In the genomic region with DNA sequence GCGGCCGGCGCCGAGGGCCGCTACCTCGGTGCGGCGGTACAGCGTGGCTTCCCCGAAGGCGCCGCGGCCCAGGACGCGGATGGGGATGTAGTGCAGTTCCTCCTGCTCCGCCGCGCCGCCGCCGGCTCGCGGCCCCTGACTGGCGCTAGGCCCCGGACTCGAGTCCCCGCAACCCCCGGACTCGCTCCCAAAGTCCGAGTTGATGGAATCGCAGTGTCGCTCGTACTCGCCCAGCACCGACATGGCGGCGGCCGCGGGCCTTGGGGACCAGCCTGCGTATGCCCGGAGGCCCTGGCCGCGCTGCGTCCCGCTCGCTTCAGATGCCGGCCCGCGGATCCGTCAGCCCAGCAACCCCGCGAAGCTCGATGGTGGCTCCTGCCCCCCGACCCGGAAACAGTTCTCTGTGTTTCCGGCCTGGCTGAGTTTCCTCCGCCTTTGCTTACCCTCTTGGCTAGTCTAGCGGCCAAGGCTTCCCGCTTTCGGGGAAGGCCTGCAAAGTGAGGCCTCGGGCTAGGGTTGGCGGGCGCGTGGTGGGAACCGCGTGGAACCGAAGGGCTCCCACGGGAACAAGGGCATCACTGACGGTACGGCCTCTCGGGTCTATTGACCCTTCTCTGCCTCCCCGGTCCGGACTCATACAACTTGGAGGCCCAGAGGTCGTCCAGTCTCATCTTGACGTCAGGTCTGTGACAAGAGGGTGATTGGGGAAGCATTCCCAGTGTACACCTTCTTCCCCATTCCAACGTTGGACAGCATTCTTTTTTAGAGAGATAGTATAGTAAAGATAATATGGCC, we compare ENCODE assay signal across 1 cellular context.
A peak's percentile ranks its signal among the peaks of the same experiment; 100 is the strongest.
TF ChIP-seq lines count a peak whose summit lies in the region.

TSS of gene NEK9 (minus strand) at position 370 of the 795 bp plus-strand sequence. CDS start at position 243, 127 bp downstream.

TF ChIP-seq in K562, 482 proteins besides CTCF, POLR2A, EP300 and RAD21 (continued from another document and continues in another):
- TF ChIP-seq, protein P1, sequence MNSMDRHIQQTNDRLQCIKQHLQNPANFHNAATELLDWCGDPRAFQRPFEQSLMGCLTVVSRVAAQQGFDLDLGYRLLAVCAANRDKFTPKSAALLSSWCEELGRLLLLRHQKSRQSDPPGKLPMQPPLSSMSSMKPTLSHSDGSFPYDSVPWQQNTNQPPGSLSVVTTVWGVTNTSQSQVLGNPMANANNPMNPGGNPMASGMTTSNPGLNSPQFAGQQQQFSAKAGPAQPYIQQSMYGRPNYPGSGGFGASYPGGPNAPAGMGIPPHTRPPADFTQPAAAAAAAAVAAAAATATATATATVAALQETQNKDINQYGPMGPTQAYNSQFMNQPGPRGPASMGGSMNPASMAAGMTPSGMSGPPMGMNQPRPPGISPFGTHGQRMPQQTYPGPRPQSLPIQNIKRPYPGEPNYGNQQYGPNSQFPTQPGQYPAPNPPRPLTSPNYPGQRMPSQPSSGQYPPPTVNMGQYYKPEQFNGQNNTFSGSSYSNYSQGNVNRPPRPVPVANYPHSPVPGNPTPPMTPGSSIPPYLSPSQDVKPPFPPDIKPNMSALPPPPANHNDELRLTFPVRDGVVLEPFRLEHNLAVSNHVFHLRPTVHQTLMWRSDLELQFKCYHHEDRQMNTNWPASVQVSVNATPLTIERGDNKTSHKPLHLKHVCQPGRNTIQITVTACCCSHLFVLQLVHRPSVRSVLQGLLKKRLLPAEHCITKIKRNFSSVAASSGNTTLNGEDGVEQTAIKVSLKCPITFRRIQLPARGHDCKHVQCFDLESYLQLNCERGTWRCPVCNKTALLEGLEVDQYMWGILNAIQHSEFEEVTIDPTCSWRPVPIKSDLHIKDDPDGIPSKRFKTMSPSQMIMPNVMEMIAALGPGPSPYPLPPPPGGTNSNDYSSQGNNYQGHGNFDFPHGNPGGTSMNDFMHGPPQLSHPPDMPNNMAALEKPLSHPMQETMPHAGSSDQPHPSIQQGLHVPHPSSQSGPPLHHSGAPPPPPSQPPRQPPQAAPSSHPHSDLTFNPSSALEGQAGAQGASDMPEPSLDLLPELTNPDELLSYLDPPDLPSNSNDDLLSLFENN (IDR thresholded peaks at IDR 0.05; ENCODE audit: low read depth in 2 of 2, low read length in 2 of 2), result no peak
- peak; percentile 70; the same call in 1 of the 2 replicates for TF ChIP-seq RREB1 (CRISPR knock-in tag; IDR thresholded peaks at IDR 0.05)
- TF ChIP-seq HDAC3 (IDR thresholded peaks at IDR 0.05; ENCODE audit: borderline replicate concordance, partially characterized antibody), result no peak
- 0 out of 2 replicates have a peak, but pooled peaks have one; percentile 29 for TF ChIP-seq BCL6 (CRISPR knock-in tag; IDR thresholded peaks at IDR 0.05)
- TF ChIP-seq, protein P2, sequence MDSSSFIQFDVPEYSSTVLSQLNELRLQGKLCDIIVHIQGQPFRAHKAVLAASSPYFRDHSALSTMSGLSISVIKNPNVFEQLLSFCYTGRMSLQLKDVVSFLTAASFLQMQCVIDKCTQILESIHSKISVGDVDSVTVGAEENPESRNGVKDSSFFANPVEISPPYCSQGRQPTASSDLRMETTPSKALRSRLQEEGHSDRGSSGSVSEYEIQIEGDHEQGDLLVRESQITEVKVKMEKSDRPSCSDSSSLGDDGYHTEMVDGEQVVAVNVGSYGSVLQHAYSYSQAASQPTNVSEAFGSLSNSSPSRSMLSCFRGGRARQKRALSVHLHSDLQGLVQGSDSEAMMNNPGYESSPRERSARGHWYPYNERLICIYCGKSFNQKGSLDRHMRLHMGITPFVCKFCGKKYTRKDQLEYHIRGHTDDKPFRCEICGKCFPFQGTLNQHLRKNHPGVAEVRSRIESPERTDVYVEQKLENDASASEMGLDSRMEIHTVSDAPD (CRISPR knock-in tag; IDR thresholded peaks at IDR 0.05), result no peak
- no peak for TF ChIP-seq GATAD2A (IDR thresholded peaks at IDR 0.05)
- TF ChIP-seq TBP (optimal IDR thresholded peaks at IDR 0.05; ENCODE audit: low read depth, low read length), result peak; percentile 86
- TF ChIP-seq, protein P3, sequence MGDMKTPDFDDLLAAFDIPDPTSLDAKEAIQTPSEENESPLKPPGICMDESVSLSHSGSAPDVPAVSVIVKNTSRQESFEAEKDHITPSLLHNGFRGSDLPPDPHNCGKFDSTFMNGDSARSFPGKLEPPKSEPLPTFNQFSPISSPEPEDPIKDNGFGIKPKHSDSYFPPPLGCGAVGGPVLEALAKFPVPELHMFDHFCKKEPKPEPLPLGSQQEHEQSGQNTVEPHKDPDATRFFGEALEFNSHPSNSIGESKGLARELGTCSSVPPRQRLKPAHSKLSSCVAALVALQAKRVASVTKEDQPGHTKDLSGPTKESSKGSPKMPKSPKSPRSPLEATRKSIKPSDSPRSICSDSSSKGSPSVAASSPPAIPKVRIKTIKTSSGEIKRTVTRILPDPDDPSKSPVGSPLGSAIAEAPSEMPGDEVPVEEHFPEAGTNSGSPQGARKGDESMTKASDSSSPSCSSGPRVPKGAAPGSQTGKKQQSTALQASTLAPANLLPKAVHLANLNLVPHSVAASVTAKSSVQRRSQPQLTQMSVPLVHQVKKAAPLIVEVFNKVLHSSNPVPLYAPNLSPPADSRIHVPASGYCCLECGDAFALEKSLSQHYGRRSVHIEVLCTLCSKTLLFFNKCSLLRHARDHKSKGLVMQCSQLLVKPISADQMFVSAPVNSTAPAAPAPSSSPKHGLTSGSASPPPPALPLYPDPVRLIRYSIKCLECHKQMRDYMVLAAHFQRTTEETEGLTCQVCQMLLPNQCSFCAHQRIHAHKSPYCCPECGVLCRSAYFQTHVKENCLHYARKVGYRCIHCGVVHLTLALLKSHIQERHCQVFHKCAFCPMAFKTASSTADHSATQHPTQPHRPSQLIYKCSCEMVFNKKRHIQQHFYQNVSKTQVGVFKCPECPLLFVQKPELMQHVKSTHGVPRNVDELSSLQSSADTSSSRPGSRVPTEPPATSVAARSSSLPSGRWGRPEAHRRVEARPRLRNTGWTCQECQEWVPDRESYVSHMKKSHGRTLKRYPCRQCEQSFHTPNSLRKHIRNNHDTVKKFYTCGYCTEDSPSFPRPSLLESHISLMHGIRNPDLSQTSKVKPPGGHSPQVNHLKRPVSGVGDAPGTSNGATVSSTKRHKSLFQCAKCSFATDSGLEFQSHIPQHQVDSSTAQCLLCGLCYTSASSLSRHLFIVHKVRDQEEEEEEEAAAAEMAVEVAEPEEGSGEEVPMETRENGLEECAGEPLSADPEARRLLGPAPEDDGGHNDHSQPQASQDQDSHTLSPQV (IDR thresholded peaks at IDR 0.05), result peak; percentile 82; the same call in 1 of the 2 replicates
- no peak for TF ChIP-seq SPI1 (IDR thresholded peaks at IDR 0.05; ENCODE audit: borderline replicate concordance, low read depth, low read length)
- no peak for TF ChIP-seq ATF1 (CRISPR knock-in tag; IDR thresholded peaks at IDR 0.05)
- TF ChIP-seq ATF1 (tag; IDR thresholded peaks at IDR 0.05), result peak; percentile 76
- no peak for TF ChIP-seq MTA1 (IDR thresholded peaks at IDR 0.05; ENCODE audit: borderline replicate concordance)
- no peak for TF ChIP-seq SMAD1 (IDR thresholded peaks at IDR 0.05; ENCODE audit: low read depth, low read length, partially characterized antibody)
- TF ChIP-seq BCLAF1 (IDR thresholded peaks at IDR 0.05; ENCODE audit: borderline replicate concordance in 1 of 2, control insufficient read depth in 1 of 2, low read depth in 2 of 2, low read length in 1 of 2), result 0 out of 4 replicates have a peak, but pooled peaks of 1 of the 2 experiments have one; percentile 18
- TF ChIP-seq NFXL1 (CRISPR knock-in tag; IDR thresholded peaks at IDR 0.05), result 0 out of 2 replicates have a peak, but pooled peaks have one; percentile 31
- peak; percentile 79 for TF ChIP-seq ARID4B (CRISPR knock-in tag; IDR thresholded peaks at IDR 0.05)
- peak; percentile 49; the same call in 1 of the 2 replicates for TF ChIP-seq CREB3L1 (IDR thresholded peaks at IDR 0.05; ENCODE audit: borderline replicate concordance, low read depth)
- no peak for TF ChIP-seq ZBED1 (IDR thresholded peaks at IDR 0.05)
- TF ChIP-seq CHD2 (IDR thresholded peaks at IDR 0.05; ENCODE audit: low read depth, low read length), result no peak
- TF ChIP-seq GATAD2B (IDR thresholded peaks at IDR 0.05; ENCODE audit: borderline replicate concordance), result no peak
